ENCODE assay signal across 1 cellular context in the genomic region with DNA sequence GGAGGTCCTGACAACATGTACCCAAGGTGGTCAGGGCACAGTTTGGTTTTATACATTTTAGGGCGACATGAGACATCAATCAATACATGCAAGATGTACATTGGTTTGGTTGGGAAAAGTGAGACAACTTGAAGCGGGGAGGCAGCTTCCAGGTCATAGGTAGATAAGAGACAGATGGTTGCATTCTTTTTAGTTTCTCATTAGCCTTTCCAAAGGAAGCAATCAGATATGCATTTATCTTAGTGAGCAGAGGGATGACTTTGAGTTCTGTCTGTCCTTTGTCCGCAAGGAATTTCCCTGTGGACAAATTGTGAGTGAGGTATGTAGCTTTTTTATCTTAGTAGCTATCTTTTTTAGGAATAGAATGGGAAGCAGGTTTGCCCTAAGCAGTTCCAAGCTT.
TF ChIP-seq lines count a peak whose summit lies in the region.

No MANE protein-coding gene starts in this region.

TF ChIP-seq in K562, 482 proteins besides CTCF, POLR2A, EP300 and RAD21 (continues in another document):
- TF ChIP-seq, protein P1, sequence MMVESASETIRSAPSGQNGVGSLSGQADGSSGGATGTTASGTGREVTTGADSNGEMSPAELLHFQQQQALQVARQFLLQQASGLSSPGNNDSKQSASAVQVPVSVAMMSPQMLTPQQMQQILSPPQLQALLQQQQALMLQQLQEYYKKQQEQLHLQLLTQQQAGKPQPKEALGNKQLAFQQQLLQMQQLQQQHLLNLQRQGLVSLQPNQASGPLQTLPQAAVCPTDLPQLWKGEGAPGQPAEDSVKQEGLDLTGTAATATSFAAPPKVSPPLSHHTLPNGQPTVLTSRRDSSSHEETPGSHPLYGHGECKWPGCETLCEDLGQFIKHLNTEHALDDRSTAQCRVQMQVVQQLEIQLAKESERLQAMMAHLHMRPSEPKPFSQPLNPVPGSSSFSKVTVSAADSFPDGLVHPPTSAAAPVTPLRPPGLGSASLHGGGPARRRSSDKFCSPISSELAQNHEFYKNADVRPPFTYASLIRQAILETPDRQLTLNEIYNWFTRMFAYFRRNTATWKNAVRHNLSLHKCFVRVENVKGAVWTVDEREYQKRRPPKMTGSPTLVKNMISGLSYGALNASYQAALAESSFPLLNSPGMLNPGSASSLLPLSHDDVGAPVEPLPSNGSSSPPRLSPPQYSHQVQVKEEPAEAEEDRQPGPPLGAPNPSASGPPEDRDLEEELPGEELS (CRISPR knock-in tag; IDR thresholded peaks at IDR 0.05; ENCODE audit: borderline replicate concordance) = no peak
- TF ChIP-seq FOXK1 (CRISPR knock-in tag; IDR thresholded peaks at IDR 0.05; ENCODE audit: borderline replicate concordance) = no peak
- TF ChIP-seq CTBP1 (IDR thresholded peaks at IDR 0.05; ENCODE audit: borderline replicate concordance) = peak; percentile 63
- peak; percentile 15 for TF ChIP-seq DACH1 (IDR thresholded peaks at IDR 0.05; ENCODE audit: partially characterized antibody)
- no peak for TF ChIP-seq GATAD2B (IDR thresholded peaks at IDR 0.05; ENCODE audit: borderline replicate concordance)
- no peak for TF ChIP-seq LARP7 (IDR thresholded peaks at IDR 0.05)
- no peak for TF ChIP-seq GTF2A2 (tag; IDR thresholded peaks at IDR 0.05)
- TF ChIP-seq PHF21A (IDR thresholded peaks at IDR 0.05; ENCODE audit: borderline replicate concordance, low read depth) = no peak
- no peak for TF ChIP-seq HEY1 (CRISPR knock-in tag; IDR thresholded peaks at IDR 0.05; ENCODE audit: borderline replicate concordance)
- no peak for TF ChIP-seq ZKSCAN3 (CRISPR knock-in tag; IDR thresholded peaks at IDR 0.05)
- no peak for TF ChIP-seq MEF2D (tag; conservative IDR thresholded peaks at IDR 0.05; ENCODE audit: low read depth)
- TF ChIP-seq, protein P2, sequence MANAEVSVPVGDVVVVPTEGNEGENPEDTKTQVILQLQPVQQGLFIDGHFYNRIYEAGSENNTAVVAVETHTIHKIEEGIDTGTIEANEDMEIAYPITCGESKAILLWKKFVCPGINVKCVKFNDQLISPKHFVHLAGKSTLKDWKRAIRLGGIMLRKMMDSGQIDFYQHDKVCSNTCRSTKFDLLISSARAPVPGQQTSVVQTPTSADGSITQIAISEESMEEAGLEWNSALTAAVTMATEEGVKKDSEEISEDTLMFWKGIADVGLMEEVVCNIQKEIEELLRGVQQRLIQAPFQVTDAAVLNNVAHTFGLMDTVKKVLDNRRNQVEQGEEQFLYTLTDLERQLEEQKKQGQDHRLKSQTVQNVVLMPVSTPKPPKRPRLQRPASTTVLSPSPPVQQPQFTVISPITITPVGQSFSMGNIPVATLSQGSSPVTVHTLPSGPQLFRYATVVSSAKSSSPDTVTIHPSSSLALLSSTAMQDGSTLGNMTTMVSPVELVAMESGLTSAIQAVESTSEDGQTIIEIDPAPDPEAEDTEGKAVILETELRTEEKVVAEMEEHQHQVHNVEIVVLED (CRISPR knock-in tag; IDR thresholded peaks at IDR 0.05) = no peak
- peak; percentile 64; the same call in 1 of the 2 replicates for TF ChIP-seq DPF2 (IDR thresholded peaks at IDR 0.05)
- no peak for TF ChIP-seq MYBL2 (IDR thresholded peaks at IDR 0.05; ENCODE audit: low read depth)
- TF ChIP-seq MYBL2 (CRISPR knock-in tag; IDR thresholded peaks at IDR 0.05; ENCODE audit: borderline replicate concordance) = no peak
- TF ChIP-seq, protein P3, sequence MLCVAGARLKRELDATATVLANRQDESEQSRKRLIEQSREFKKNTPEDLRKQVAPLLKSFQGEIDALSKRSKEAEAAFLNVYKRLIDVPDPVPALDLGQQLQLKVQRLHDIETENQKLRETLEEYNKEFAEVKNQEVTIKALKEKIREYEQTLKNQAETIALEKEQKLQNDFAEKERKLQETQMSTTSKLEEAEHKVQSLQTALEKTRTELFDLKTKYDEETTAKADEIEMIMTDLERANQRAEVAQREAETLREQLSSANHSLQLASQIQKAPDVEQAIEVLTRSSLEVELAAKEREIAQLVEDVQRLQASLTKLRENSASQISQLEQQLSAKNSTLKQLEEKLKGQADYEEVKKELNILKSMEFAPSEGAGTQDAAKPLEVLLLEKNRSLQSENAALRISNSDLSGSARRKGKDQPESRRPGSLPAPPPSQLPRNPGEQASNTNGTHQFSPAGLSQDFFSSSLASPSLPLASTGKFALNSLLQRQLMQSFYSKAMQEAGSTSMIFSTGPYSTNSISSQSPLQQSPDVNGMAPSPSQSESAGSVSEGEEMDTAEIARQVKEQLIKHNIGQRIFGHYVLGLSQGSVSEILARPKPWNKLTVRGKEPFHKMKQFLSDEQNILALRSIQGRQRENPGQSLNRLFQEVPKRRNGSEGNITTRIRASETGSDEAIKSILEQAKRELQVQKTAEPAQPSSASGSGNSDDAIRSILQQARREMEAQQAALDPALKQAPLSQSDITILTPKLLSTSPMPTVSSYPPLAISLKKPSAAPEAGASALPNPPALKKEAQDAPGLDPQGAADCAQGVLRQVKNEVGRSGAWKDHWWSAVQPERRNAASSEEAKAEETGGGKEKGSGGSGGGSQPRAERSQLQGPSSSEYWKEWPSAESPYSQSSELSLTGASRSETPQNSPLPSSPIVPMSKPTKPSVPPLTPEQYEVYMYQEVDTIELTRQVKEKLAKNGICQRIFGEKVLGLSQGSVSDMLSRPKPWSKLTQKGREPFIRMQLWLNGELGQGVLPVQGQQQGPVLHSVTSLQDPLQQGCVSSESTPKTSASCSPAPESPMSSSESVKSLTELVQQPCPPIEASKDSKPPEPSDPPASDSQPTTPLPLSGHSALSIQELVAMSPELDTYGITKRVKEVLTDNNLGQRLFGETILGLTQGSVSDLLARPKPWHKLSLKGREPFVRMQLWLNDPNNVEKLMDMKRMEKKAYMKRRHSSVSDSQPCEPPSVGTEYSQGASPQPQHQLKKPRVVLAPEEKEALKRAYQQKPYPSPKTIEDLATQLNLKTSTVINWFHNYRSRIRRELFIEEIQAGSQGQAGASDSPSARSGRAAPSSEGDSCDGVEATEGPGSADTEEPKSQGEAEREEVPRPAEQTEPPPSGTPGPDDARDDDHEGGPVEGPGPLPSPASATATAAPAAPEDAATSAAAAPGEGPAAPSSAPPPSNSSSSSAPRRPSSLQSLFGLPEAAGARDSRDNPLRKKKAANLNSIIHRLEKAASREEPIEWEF (CRISPR knock-in tag; IDR thresholded peaks at IDR 0.05) = no peak
- TF ChIP-seq, protein P4, sequence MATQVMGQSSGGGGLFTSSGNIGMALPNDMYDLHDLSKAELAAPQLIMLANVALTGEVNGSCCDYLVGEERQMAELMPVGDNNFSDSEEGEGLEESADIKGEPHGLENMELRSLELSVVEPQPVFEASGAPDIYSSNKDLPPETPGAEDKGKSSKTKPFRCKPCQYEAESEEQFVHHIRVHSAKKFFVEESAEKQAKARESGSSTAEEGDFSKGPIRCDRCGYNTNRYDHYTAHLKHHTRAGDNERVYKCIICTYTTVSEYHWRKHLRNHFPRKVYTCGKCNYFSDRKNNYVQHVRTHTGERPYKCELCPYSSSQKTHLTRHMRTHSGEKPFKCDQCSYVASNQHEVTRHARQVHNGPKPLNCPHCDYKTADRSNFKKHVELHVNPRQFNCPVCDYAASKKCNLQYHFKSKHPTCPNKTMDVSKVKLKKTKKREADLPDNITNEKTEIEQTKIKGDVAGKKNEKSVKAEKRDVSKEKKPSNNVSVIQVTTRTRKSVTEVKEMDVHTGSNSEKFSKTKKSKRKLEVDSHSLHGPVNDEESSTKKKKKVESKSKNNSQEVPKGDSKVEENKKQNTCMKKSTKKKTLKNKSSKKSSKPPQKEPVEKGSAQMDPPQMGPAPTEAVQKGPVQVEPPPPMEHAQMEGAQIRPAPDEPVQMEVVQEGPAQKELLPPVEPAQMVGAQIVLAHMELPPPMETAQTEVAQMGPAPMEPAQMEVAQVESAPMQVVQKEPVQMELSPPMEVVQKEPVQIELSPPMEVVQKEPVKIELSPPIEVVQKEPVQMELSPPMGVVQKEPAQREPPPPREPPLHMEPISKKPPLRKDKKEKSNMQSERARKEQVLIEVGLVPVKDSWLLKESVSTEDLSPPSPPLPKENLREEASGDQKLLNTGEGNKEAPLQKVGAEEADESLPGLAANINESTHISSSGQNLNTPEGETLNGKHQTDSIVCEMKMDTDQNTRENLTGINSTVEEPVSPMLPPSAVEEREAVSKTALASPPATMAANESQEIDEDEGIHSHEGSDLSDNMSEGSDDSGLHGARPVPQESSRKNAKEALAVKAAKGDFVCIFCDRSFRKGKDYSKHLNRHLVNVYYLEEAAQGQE (CRISPR knock-in tag; IDR thresholded peaks at IDR 0.05; ENCODE audit: low read depth) = no peak
- TF ChIP-seq CBFA2T2 (conservative IDR thresholded peaks at IDR 0.05) = peak; percentile 50
- TF ChIP-seq, protein P5, sequence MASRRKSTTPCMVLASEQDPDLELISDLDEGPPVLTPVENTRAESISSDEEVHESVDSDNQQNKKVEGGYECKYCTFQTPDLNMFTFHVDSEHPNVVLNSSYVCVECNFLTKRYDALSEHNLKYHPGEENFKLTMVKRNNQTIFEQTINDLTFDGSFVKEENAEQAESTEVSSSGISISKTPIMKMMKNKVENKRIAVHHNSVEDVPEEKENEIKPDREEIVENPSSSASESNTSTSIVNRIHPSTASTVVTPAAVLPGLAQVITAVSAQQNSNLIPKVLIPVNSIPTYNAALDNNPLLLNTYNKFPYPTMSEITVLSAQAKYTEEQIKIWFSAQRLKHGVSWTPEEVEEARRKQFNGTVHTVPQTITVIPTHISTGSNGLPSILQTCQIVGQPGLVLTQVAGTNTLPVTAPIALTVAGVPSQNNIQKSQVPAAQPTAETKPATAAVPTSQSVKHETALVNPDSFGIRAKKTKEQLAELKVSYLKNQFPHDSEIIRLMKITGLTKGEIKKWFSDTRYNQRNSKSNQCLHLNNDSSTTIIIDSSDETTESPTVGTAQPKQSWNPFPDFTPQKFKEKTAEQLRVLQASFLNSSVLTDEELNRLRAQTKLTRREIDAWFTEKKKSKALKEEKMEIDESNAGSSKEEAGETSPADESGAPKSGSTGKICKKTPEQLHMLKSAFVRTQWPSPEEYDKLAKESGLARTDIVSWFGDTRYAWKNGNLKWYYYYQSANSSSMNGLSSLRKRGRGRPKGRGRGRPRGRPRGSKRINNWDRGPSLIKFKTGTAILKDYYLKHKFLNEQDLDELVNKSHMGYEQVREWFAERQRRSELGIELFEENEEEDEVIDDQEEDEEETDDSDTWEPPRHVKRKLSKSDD (conservative IDR thresholded peaks at IDR 0.05; ENCODE audit: low read length) = no peak
- TF ChIP-seq MEIS2 (IDR thresholded peaks at IDR 0.05; ENCODE audit: partially characterized antibody) = no peak
- TF ChIP-seq JUN (IDR thresholded peaks at IDR 0.05; ENCODE audit: borderline replicate concordance, low read depth, low read length) = no peak
- no peak for TF ChIP-seq JUN (CRISPR knock-in tag; IDR thresholded peaks at IDR 0.05; ENCODE audit: borderline replicate concordance)
- no peak for TF ChIP-seq RAD51 (IDR thresholded peaks at IDR 0.05; ENCODE audit: borderline replicate concordance, low read depth)
- TF ChIP-seq STAG1 (CRISPR knock-in tag; IDR thresholded peaks at IDR 0.05; ENCODE audit: borderline replicate concordance) = no peak
- TF ChIP-seq TAL1 (IDR thresholded peaks at IDR 0.05) = peak; percentile 75
- peak; percentile 87 for TF ChIP-seq ZEB2 (IDR thresholded peaks at IDR 0.05)
- no peak for TF ChIP-seq SMAD3 (CRISPR knock-in tag; conservative IDR thresholded peaks at IDR 0.05)
- no peak for TF ChIP-seq FOS (IDR thresholded peaks at IDR 0.05; ENCODE audit: extremely low read depth, insufficient read length)
- TF ChIP-seq ZSCAN29 (IDR thresholded peaks at IDR 0.05) = no peak
- no peak for TF ChIP-seq HIVEP1 (CRISPR knock-in tag; IDR thresholded peaks at IDR 0.05)
- no peak for TF ChIP-seq ZBTB7A (IDR thresholded peaks at IDR 0.05; ENCODE audit: borderline replicate concordance, control insufficient read depth, low read depth, low read length)
- no peak for TF ChIP-seq TCF7 (IDR thresholded peaks at IDR 0.05; ENCODE audit: borderline replicate concordance)
- TF ChIP-seq CHCHD3 (CRISPR knock-in tag; IDR thresholded peaks at IDR 0.05) = no peak
- TF ChIP-seq, protein P6, sequence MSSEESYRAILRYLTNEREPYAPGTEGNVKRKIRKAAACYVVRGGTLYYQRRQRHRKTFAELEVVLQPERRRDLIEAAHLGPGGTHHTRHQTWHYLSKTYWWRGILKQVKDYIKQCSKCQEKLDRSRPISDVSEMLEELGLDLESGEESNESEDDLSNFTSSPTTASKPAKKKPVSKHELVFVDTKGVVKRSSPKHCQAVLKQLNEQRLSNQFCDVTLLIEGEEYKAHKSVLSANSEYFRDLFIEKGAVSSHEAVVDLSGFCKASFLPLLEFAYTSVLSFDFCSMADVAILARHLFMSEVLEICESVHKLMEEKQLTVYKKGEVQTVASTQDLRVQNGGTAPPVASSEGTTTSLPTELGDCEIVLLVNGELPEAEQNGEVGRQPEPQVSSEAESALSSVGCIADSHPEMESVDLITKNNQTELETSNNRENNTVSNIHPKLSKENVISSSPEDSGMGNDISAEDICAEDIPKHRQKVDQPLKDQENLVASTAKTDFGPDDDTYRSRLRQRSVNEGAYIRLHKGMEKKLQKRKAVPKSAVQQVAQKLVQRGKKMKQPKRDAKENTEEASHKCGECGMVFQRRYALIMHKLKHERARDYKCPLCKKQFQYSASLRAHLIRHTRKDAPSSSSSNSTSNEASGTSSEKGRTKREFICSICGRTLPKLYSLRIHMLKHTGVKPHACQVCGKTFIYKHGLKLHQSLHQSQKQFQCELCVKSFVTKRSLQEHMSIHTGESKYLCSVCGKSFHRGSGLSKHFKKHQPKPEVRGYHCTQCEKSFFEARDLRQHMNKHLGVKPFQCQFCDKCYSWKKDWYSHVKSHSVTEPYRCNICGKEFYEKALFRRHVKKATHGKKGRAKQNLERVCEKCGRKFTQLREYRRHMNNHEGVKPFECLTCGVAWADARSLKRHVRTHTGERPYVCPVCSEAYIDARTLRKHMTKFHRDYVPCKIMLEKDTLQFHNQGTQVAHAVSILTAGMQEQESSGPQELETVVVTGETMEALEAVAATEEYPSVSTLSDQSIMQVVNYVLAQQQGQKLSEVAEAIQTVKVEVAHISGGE (CRISPR knock-in tag; IDR thresholded peaks at IDR 0.05) = no peak
- TF ChIP-seq SMARCE1 (IDR thresholded peaks at IDR 0.05) = peak; percentile 54; the same call in 1 of the 2 replicates
- TF ChIP-seq HDGF (IDR thresholded peaks at IDR 0.05) = no peak
- TF ChIP-seq STAT5A (IDR thresholded peaks at IDR 0.05; ENCODE audit: borderline replicate concordance, low read length) = no peak
- TF ChIP-seq C11orf30 (IDR thresholded peaks at IDR 0.05; ENCODE audit: low read depth) = no peak
- TF ChIP-seq IFI16 (CRISPR knock-in tag; IDR thresholded peaks at IDR 0.05) = no peak
- TF ChIP-seq BRD9 (IDR thresholded peaks at IDR 0.05; ENCODE audit: low read depth, partially characterized antibody) = no peak
- no peak for TF ChIP-seq FOXA1 (IDR thresholded peaks at IDR 0.05; ENCODE audit: borderline replicate concordance)
- TF ChIP-seq DDX20 (tag; IDR thresholded peaks at IDR 0.05; ENCODE audit: low read depth) = no peak
- TF ChIP-seq HMGN3 (IDR thresholded peaks at IDR 0.05; ENCODE audit: borderline replicate concordance, extremely low read depth, insufficient read length, low read depth, low read length) = peak; percentile 22
- no peak; the same call in 1 of the 2 replicates for TF ChIP-seq NCOR1 (IDR thresholded peaks at IDR 0.05)
- TF ChIP-seq, protein P7, sequence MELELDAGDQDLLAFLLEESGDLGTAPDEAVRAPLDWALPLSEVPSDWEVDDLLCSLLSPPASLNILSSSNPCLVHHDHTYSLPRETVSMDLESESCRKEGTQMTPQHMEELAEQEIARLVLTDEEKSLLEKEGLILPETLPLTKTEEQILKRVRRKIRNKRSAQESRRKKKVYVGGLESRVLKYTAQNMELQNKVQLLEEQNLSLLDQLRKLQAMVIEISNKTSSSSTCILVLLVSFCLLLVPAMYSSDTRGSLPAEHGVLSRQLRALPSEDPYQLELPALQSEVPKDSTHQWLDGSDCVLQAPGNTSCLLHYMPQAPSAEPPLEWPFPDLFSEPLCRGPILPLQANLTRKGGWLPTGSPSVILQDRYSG (tag; conservative IDR thresholded peaks at IDR 0.05; ENCODE audit: low read depth) = no peak
- TF ChIP-seq CBFA2T3 (IDR thresholded peaks at IDR 0.05) = peak; percentile 75
